Comparison of ENCODE assay signal across 13 cellular contexts in the genomic region with DNA sequence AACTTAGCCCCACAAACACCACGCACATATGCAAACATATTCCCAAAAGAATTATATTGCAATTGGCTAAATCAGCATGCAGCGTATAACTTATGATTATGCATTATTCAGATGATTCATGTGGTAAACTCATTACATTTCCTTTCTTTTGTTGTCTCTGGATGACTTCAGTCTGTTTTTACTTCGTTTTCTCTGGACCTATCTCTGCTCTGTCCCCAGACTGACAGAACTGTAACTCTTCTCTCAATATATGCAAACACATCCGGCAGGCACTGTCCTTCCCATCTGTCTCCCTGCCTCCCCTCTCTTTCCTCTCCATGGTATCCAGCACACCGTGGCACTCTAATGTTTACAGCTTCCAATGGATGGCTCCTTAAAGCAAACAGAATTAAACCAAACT. TPM values are rescaled to one million over a fixed set of nuclear protein-coding genes. Genes with fewer than 3 reads are reported as not detected.
DNase-seq lines count a peak whose midpoint lies in the region; ATAC-seq and TF ChIP-seq lines count a peak whose summit lies in the region.
"Had no signal": no experiment of that assay in that cellular context is flagged by ENCODE, and none has a peak within 500 bp of the region (broad histone marks: within the 10 kb centered on the region; RNA-seq: fewer than 3 reads in every experiment).

No MANE protein-coding gene starts in this region.

- H4K20me1 ChIP-seq in GM23338 (replicated peaks; ENCODE audit: insufficient read depth): no peaks in the 10 kb centered on the region

- H3K79me2 ChIP-seq in GM23338 (replicated peaks; ENCODE audit: insufficient read depth): no peaks in the 10 kb centered on the region; the same call in 1 of the 2 replicates

- H3F3A ChIP-seq in GM23338 (replicated peaks; ENCODE audit: low read depth): 0 out of 2 replicates have a peak, but pooled peaks cover 6% of the 10 kb centered on the region

- DNase-seq in NCI-H82 (lab: John Stamatoyannopoulos, UW) (peak; percentile 31), NCI-H82 treated with DMSO at 0.1 percent for 48 hours (lab: John Stamatoyannopoulos, UW; ENCODE audit: unreplicated experiment) (no peak), GM23338 (ENCODE audit: low spot score) (no peak), GM10266 (ENCODE audit: extremely low spot score) (no peak), DMS79 (lab: John Stamatoyannopoulos, UW) (no peak)
- no peak for DNase-seq in activated T-helper 2 cell treated with anti-CD3 and anti-CD28 coated beads, Interferon-gamma antibody, Interleukin-2, Interleukin-4, amounts not matched to agents 10 μg/mL and 5 μg/mL and 100 μg/mL, durations not matched to agents 14 hours and 24 hours and 36 hours (ENCODE audit: low spot score)
- no peak for DNase-seq in naive thymus-derived CD4-positive, alpha-beta T cell
- DNase-seq: caudate nucleus, mammary epithelial cell, SHP77, uterus had no signal

- H3K36me3 ChIP-seq in GM23338 (ENCODE audit: insufficient read depth): no peaks in the 10 kb centered on the region
- no peaks in the 10 kb centered on the region for H3K36me3 ChIP-seq in naive thymus-derived CD4-positive, alpha-beta T cell (ENCODE audit: control insufficient read depth in 2 of 3, insufficient read depth in 3 of 3, low read length in 3 of 3)
- H3K36me3 ChIP-seq: uterus had no signal

- H3K27me3 Mint-ChIP-seq in GM23338 (ENCODE audit: insufficient read depth, low read depth, poor library complexity): peaks cover 11% of the 10 kb centered on the region
- no peaks in the 10 kb centered on the region for H3K27me3 Mint-ChIP-seq in activated T-helper 2 cell treated with anti-CD3 and anti-CD28 coated beads, Interferon-gamma antibody, Interleukin-2, Interleukin-4, amounts not matched to agents 10 μg/mL and 5 μg/mL and 100 μg/mL, durations not matched to agents 14 hours and 24 hours and 36 hours (ENCODE audit: low read depth)
- H3K27me3 Mint-ChIP-seq in naive thymus-derived CD4-positive, alpha-beta T cell: no peaks in the 10 kb centered on the region

- H3K4me3 ChIP-seq in GM23338: no peak overlapping the region
- no peak overlapping the region for H3K4me3 ChIP-seq in naive thymus-derived CD4-positive, alpha-beta T cell (ENCODE audit: low read length)
- H3K4me3 ChIP-seq: GM12878, uterus had no signal

- no peaks in the 10 kb centered on the region for H3K27me3 ChIP-seq in GM23338 (ENCODE audit: insufficient read depth)
- H3K27me3 ChIP-seq in naive thymus-derived CD4-positive, alpha-beta T cell (ENCODE audit: control insufficient read depth in 2 of 2, insufficient read depth in 2 of 2, low read length in 2 of 2): no peaks in the 10 kb centered on the region
- H3K27me3 ChIP-seq: uterus had no signal

- H3K27ac ChIP-seq in GM23338 (ENCODE audit: low read depth): no peak overlapping the region; the same call in 1 of the 2 replicates
- H3K27ac ChIP-seq in naive thymus-derived CD4-positive, alpha-beta T cell (ENCODE audit: low read depth, low read length): no peak overlapping the region
- H3K27ac ChIP-seq: uterus had no signal

- no peak for ATAC-seq in GM23338
- no peak for ATAC-seq in naive thymus-derived CD4-positive, alpha-beta T cell
- ATAC-seq in GM18909 (IDR thresholded peaks at IDR 0.05; ENCODE audit: poor library complexity, unreplicated experiment): no peak
- ATAC-seq: GM12878 had no signal

- peaks cover 10% of the 10 kb centered on the region for H3K4me1 Mint-ChIP-seq in GM23338
- peaks cover 21% of the 10 kb centered on the region for H3K4me1 Mint-ChIP-seq in activated T-helper 2 cell treated with anti-CD3 and anti-CD28 coated beads, Interferon-gamma antibody, Interleukin-2, Interleukin-4, amounts not matched to agents 10 μg/mL and 5 μg/mL and 100 μg/mL, durations not matched to agents 14 hours and 24 hours and 36 hours (ENCODE audit: low read depth)
- peaks cover 29 to 43% (median 33%) of the 10 kb centered on the region in 7 donors for H3K4me1 Mint-ChIP-seq in naive thymus-derived CD4-positive, alpha-beta T cell

- POLR2A ChIA-PET in naive thymus-derived CD4-positive, alpha-beta T cell (lab: Charles Lee): interaction anchor here (0.6 to 0.8 kb wide), 4 partner anchors 20 to 1074 kb away, joined by 3 to 5 read pairs (median 4); a partner anchor contains a TSS

- H3K4me3 Mint-ChIP-seq in GM23338: no peak overlapping the region
- no peak overlapping the region for H3K4me3 Mint-ChIP-seq in activated T-helper 2 cell treated with anti-CD3 and anti-CD28 coated beads, Interferon-gamma antibody, Interleukin-2, Interleukin-4, amounts not matched to agents 10 μg/mL and 5 μg/mL and 100 μg/mL, durations not matched to agents 14 hours and 24 hours and 36 hours (ENCODE audit: low read depth)
- peak overlapping the region in 7 of 10 donors; percentile 1 to 58 (median 10) for H3K4me3 Mint-ChIP-seq in naive thymus-derived CD4-positive, alpha-beta T cell

- no peak overlapping the region for H3K4me2 ChIP-seq in GM23338

- H3K36me3 Mint-ChIP-seq in GM23338 (ENCODE audit: low read depth): peaks cover 3% of the 10 kb centered on the region; the same call in 1 of the 3 replicates
- H3K36me3 Mint-ChIP-seq in activated T-helper 2 cell treated with anti-CD3 and anti-CD28 coated beads, Interferon-gamma antibody, Interleukin-2, Interleukin-4, amounts not matched to agents 10 μg/mL and 5 μg/mL and 100 μg/mL, durations not matched to agents 14 hours and 24 hours and 36 hours (ENCODE audit: low read depth): peaks cover 4% of the 10 kb centered on the region
- peaks cover 0 to 9% (median 4%) of the 10 kb centered on the region in 5 donors for H3K36me3 Mint-ChIP-seq in naive thymus-derived CD4-positive, alpha-beta T cell

- no peak for TF ChIP-seq CTCF in GM23338 (conservative IDR thresholded peaks at IDR 0.05; ENCODE audit: low read depth in 2 of 2)
- no peak for TF ChIP-seq CTCF in GM10266 (IDR thresholded peaks at IDR 0.05; ENCODE audit: control insufficient read depth, insufficient read depth, low read depth, missing control alignments)

- CTCF ChIA-PET in naive thymus-derived CD4-positive, alpha-beta T cell (lab: Charles Lee): no interaction called here

- no peaks in the 10 kb centered on the region for H3K9me2 ChIP-seq in GM23338 (ENCODE audit: insufficient read depth)

- H3K4me1 ChIP-seq in GM23338 (ENCODE audit: insufficient read depth): peaks cover 7% of the 10 kb centered on the region; the same call in 1 of the 2 replicates
- peaks cover 12 to 28% of the 10 kb centered on the region in 2 donors for H3K4me1 ChIP-seq in naive thymus-derived CD4-positive, alpha-beta T cell (ENCODE audit: control insufficient read depth in 2 of 2, insufficient read depth in 2 of 2, low read length in 2 of 2)
- H3K4me1 ChIP-seq: uterus had no signal

- intact Hi-C loops in activated T-helper 2 cell treated with anti-CD3 and anti-CD28 coated beads, Interferon-gamma antibody, Interleukin-2, Interleukin-4, amounts not matched to agents 10 μg/mL and 5 μg/mL and 100 μg/mL, durations not matched to agents 14 hours and 24 hours and 36 hours (cut with micrococcal nuclease): no loop called here
- intact Hi-C loops in naive thymus-derived CD4-positive, alpha-beta T cell (cut with micrococcal nuclease): no loop called here

- H2AFZ ChIP-seq in GM23338: no peak overlapping the region

- H3K27ac Mint-ChIP-seq in GM23338: 0 out of 2 replicates have a peak overlapping the region, but pooled peaks have one; percentile 3
- H3K27ac Mint-ChIP-seq in activated T-helper 2 cell treated with anti-CD3 and anti-CD28 coated beads, Interferon-gamma antibody, Interleukin-2, Interleukin-4, amounts not matched to agents 10 μg/mL and 5 μg/mL and 100 μg/mL, durations not matched to agents 14 hours and 24 hours and 36 hours: peak overlapping the region; percentile 71
- H3K27ac Mint-ChIP-seq in naive thymus-derived CD4-positive, alpha-beta T cell: peak overlapping the region in 8 of 9 donors; percentile 53 to 90 (median 77)

- no peaks in the 10 kb centered on the region; the same call in 2 of the 3 replicates for H3K9me3 Mint-ChIP-seq in GM23338
- no peaks in the 10 kb centered on the region for H3K9me3 Mint-ChIP-seq in activated T-helper 2 cell treated with anti-CD3 and anti-CD28 coated beads, Interferon-gamma antibody, Interleukin-2, Interleukin-4, amounts not matched to agents 10 μg/mL and 5 μg/mL and 100 μg/mL, durations not matched to agents 14 hours and 24 hours and 36 hours
- H3K9me3 Mint-ChIP-seq in naive thymus-derived CD4-positive, alpha-beta T cell: no peaks in the 10 kb centered on the region

- no peaks in the 10 kb centered on the region for H3K9me3 ChIP-seq in naive thymus-derived CD4-positive, alpha-beta T cell (ENCODE audit: control insufficient read depth in 2 of 3, low read length in 3 of 3)
- H3K9me3 ChIP-seq: uterus had no signal

TF ChIP-seq in GM23338, 12 proteins besides CTCF, POLR2A, EP300 and RAD21 (continues in another document):
- no peak for TF ChIP-seq ZNF331 (CRISPR knock-in tag; IDR thresholded peaks at IDR 0.05; ENCODE audit: low read depth)

RNA-seq across cellular contexts. Expression of a gene that starts 6.1 kb away (rescaled TPM):
- total RNA-seq in GM23338 (2014; rRNA removed; shearing (Covaris generic)): 65.5 and 70.7 TPM in 2 replicates
- polyA plus RNA-seq in GM23338 (2016; fragmentation: Nextera tagmentation; extraction: Ambion mirVana): 35.8 and 40.4 TPM in 2 replicates
- 99.6 and 101 TPM in 2 replicates for total RNA-seq in activated T-helper 2 cell treated with anti-CD3 and anti-CD28 coated beads, Interferon-gamma antibody, Interleukin-2, Interleukin-4, amounts not matched to agents 10 μg/mL and 5 μg/mL and 100 μg/mL, durations not matched to agents 14 hours and 24 hours and 36 hours
- total RNA-seq in naive thymus-derived CD4-positive, alpha-beta T cell: 10 to 100 TPM; 44.7 to 90.3 (median 66.7) TPM
- polyA plus RNA-seq in naive thymus-derived CD4-positive, alpha-beta T cell: 10 to 100 TPM; 14.7 to 32.5 TPM

RNA-seq across cellular contexts. Expression of a gene that starts 29.3 kb away (rescaled TPM):
- total RNA-seq in GM23338 (2014; rRNA removed; shearing (Covaris generic)): 12.0 and 17.0 TPM in 2 replicates
- 18.2 and 18.4 TPM in 2 replicates for polyA plus RNA-seq in GM23338 (2016; fragmentation: Nextera tagmentation; extraction: Ambion mirVana)
- total RNA-seq in activated T-helper 2 cell treated with anti-CD3 and anti-CD28 coated beads, Interferon-gamma antibody, Interleukin-2, Interleukin-4, amounts not matched to agents 10 μg/mL and 5 μg/mL and 100 μg/mL, durations not matched to agents 14 hours and 24 hours and 36 hours: 68.6 and 74.5 TPM in 2 replicates
- total RNA-seq in naive thymus-derived CD4-positive, alpha-beta T cell: 100 to 1,000 TPM in 2 of 5 experiments, 10 to 100 TPM in 3; 57.3 to 118 (median 78.6) TPM
- 10 to 100 TPM; 80.5 to 89.1 TPM for polyA plus RNA-seq in naive thymus-derived CD4-positive, alpha-beta T cell

RNA-seq across cellular contexts. Expression of a gene that starts 50.2 kb away (rescaled TPM):
- 21.7 and 27.8 TPM in 2 replicates for total RNA-seq in GM23338 (2014; rRNA removed; shearing (Covaris generic))
- 6.9 TPM in 2 replicates for polyA plus RNA-seq in GM23338 (2016; fragmentation: Nextera tagmentation; extraction: Ambion mirVana)
- total RNA-seq in activated T-helper 2 cell treated with anti-CD3 and anti-CD28 coated beads, Interferon-gamma antibody, Interleukin-2, Interleukin-4, amounts not matched to agents 10 μg/mL and 5 μg/mL and 100 μg/mL, durations not matched to agents 14 hours and 24 hours and 36 hours: 43.3 and 43.9 TPM in 2 replicates
- total RNA-seq in naive thymus-derived CD4-positive, alpha-beta T cell: 10 to 100 TPM; 19.2 to 40.9 (median 32.8) TPM
- 10 to 100 TPM; 21.3 to 29.0 TPM for polyA plus RNA-seq in naive thymus-derived CD4-positive, alpha-beta T cell

Comparison
In these comparisons a context has a peak if more than half of its experiments do, and no peak if none do; other contexts are left out.
1. H3K27ac Mint-ChIP-seq: peak in every context shown above with its lines; median percentile 77 in naive thymus-derived CD4-positive, alpha-beta T cell; 71 in activated T-helper 2 cell treated with anti-CD3 and anti-CD28 coated beads, Interferon-gamma antibody, Interleukin-2, Interleukin-4, amounts not matched to agents 10 μg/mL and 5 μg/mL and 100 μg/mL, durations not matched to agents 14 hours and 24 hours and 36 hours; 3 in GM23338.
2. H3K4me3 Mint-ChIP-seq: peak in naive thymus-derived CD4-positive, alpha-beta T cell (7 of 10); none in GM23338 (single experiment) and activated T-helper 2 cell treated with anti-CD3 and anti-CD28 coated beads, Interferon-gamma antibody, Interleukin-2, Interleukin-4, amounts not matched to agents 10 μg/mL and 5 μg/mL and 100 μg/mL, durations not matched to agents 14 hours and 24 hours and 36 hours (single experiment).